Comparison of ENCODE assay signal across 9 cellular contexts in genomic region chr13:42038661-42039456, GRCh38. TPM values are rescaled to one million over a fixed set of nuclear protein-coding genes. Genes with fewer than 3 reads are reported as not detected.
A peak's percentile ranks its signal among the peaks of the same experiment; 100 is the strongest.
DNase-seq lines count a peak whose midpoint lies in the region; ATAC-seq and TF ChIP-seq lines count a peak whose summit lies in the region.
"Had no signal": no experiment of that assay in that cellular context is flagged by ENCODE, and none has a peak within 500 bp of the region (broad histone marks: within the 10 kb centered on the region; RNA-seq: fewer than 3 reads in every experiment).

No MANE protein-coding gene starts in this region.

- H3K4me3 ChIP-seq in stomach = peak overlapping the region; percentile 83 to 87 (median 86)

- peaks cover 5% of the 10 kb centered on the region for H3K27me3 Mint-ChIP-seq in activated CD4-positive, alpha-beta T cell treated with anti-CD3 and anti-CD28 coated beads for 36 hours
- peaks cover 10% of the 10 kb centered on the region for H3K27me3 Mint-ChIP-seq in activated B cell treated with CpG ODN at 0.5 μM for 24 hours
- peaks cover 24% of the 10 kb centered on the region for H3K27me3 Mint-ChIP-seq in glutamatergic neuron (ENCODE audit: unreplicated experiment)

- H3K4me1 Mint-ChIP-seq in activated CD4-positive, alpha-beta T cell treated with anti-CD3 and anti-CD28 coated beads for 36 hours = peaks cover 23% of the 10 kb centered on the region
- peaks cover 16% of the 10 kb centered on the region for H3K4me1 Mint-ChIP-seq in activated B cell treated with CpG ODN at 0.5 μM for 24 hours
- H3K4me1 Mint-ChIP-seq in glutamatergic neuron (ENCODE audit: low read depth, unreplicated experiment) = peaks cover 7% of the 10 kb centered on the region

- no peak for DNase-seq in activated CD4-positive, alpha-beta T cell treated with anti-CD3 and anti-CD28 coated beads for 36 hours
- no peak for DNase-seq in activated CD4-positive, alpha-beta T cell treated with anti-CD3 and anti-CD28 coated beads for 1 hour
- DNase-seq in activated B cell treated with CpG ODN at 0.5 μM for 24 hours = no peak
- DNase-seq in glutamatergic neuron = no peak
- no peak for DNase-seq in stomach
- DNase-seq in NCI-H82 (lab: John Stamatoyannopoulos, UW) = no peak
- no peak for DNase-seq in NCI-H345 (lab: John Stamatoyannopoulos, UW)
- DNase-seq: stimulated activated CD4-positive, alpha-beta T cell treated with anti-CD3 and anti-CD28 coated beads, Interleukin-4, amount 100 ng/mL, for 1 hour had no signal

- H3K27me3 ChIP-seq in stomach = peaks cover 0 to 3% (median 0%) of the 10 kb centered on the region in 3 donors

- TF ChIP-seq POLR2A in stomach (IDR thresholded peaks at IDR 0.05) = no peak

- peaks cover 0 to 3% (median 0%) of the 10 kb centered on the region in 4 donors for H3K9me3 ChIP-seq in stomach

- TF ChIP-seq CTCF in activated B cell treated with CpG ODN at 0.5 μM for 24 hours (IDR thresholded peaks at IDR 0.05) = no peak
- no peak for TF ChIP-seq CTCF in glutamatergic neuron (IDR thresholded peaks at IDR 0.05; ENCODE audit: partially characterized antibody, unreplicated experiment)
- no peak for TF ChIP-seq CTCF in stomach (IDR thresholded peaks at IDR 0.05)

- ATAC-seq in activated CD4-positive, alpha-beta T cell treated with anti-CD3 and anti-CD28 coated beads for 36 hours = no peak
- ATAC-seq in activated B cell treated with CpG ODN at 0.5 μM for 24 hours (ENCODE audit: low read depth) (no peak), HG03108 (IDR thresholded peaks at IDR 0.05; ENCODE audit: unreplicated experiment) (no peak)

- H3K27ac Mint-ChIP-seq in activated CD4-positive, alpha-beta T cell treated with anti-CD3 and anti-CD28 coated beads for 36 hours = no peak overlapping the region
- peak overlapping the region; percentile 84 for H3K27ac Mint-ChIP-seq in activated B cell treated with CpG ODN at 0.5 μM for 24 hours
- H3K27ac Mint-ChIP-seq in glutamatergic neuron (ENCODE audit: unreplicated experiment) = no peak overlapping the region

- no peak for TF ChIP-seq EP300 in stomach (IDR thresholded peaks at IDR 0.05)

- intact Hi-C loops in activated CD4-positive, alpha-beta T cell treated with anti-CD3 and anti-CD28 coated beads for 36 hours (cut with DNase I, micrococcal nuclease) = no loop called here
- intact Hi-C loops in activated B cell treated with CpG ODN at 0.5 μM for 24 hours (cut with micrococcal nuclease) = loop anchor here (1.0 kb wide), 2 partner anchors 9 to 78 kb away; partner anchors contain the start of genes DGKH and VWA8
- intact Hi-C loops in stomach (cut with DNase I; ENCODE audit: low total_unique reads) = no loop called here

- H3K4me3 Mint-ChIP-seq in activated CD4-positive, alpha-beta T cell treated with anti-CD3 and anti-CD28 coated beads for 36 hours = peak overlapping the region; percentile 74
- H3K4me3 Mint-ChIP-seq in activated B cell treated with CpG ODN at 0.5 μM for 24 hours (peak overlapping the region; percentile 90), glutamatergic neuron (ENCODE audit: unreplicated experiment) (peak overlapping the region; percentile 85)

- CTCF ChIA-PET in activated CD4-positive, alpha-beta T cell treated with anti-CD3 and anti-CD28 coated beads for 36 hours (lab: Charles Lee) = interaction anchor here (0.6 to 0.7 kb wide), 2 partner anchors 135 to 170 kb away, joined by 3 to 4 read pairs; no protein-coding TSS in a partner anchor
- CTCF ChIA-PET in activated B cell treated with CpG ODN at 0.5 μM for 24 hours (lab: Charles Lee) = interaction anchor here (0.6 kb wide), 1 partner anchor 67 kb away, joined by 3 read pairs; no protein-coding TSS in a partner anchor

- H3K36me3 Mint-ChIP-seq in activated CD4-positive, alpha-beta T cell treated with anti-CD3 and anti-CD28 coated beads for 36 hours (ENCODE audit: low read depth) = peaks cover 16% of the 10 kb centered on the region
- peaks cover 3% of the 10 kb centered on the region for H3K36me3 Mint-ChIP-seq in activated B cell treated with CpG ODN at 0.5 μM for 24 hours (ENCODE audit: low read depth)
- no peaks in the 10 kb centered on the region for H3K36me3 Mint-ChIP-seq in glutamatergic neuron (ENCODE audit: unreplicated experiment)

- POLR2A ChIA-PET in activated CD4-positive, alpha-beta T cell treated with anti-CD3 and anti-CD28 coated beads for 36 hours (lab: Charles Lee) = no interaction called here
- POLR2A ChIA-PET in activated B cell treated with CpG ODN at 0.5 μM for 24 hours (lab: Charles Lee) = no interaction called here

- H3K4me1 ChIP-seq in stomach = peaks cover 16 to 24% (median 21%) of the 10 kb centered on the region in 4 donors

- no peaks in the 10 kb centered on the region for H3K36me3 ChIP-seq in stomach

- peak overlapping the region in 3 of 5 donors; percentile 95 to 97 (median 96) for H3K27ac ChIP-seq in stomach

- peaks cover 4% of the 10 kb centered on the region for H3K9me3 Mint-ChIP-seq in activated CD4-positive, alpha-beta T cell treated with anti-CD3 and anti-CD28 coated beads for 36 hours (ENCODE audit: low read depth)
- H3K9me3 Mint-ChIP-seq in activated B cell treated with CpG ODN at 0.5 μM for 24 hours (peaks cover 9% of the 10 kb centered on the region), glutamatergic neuron (ENCODE audit: unreplicated experiment) (peaks cover 22% of the 10 kb centered on the region)

- 87 to 91% (median 90%) methylated on average over 19 of the region's 19 CpGs for WGBS in stomach, 5 donors

RNA-seq across cellular contexts. Expression of gene DGKH, which starts 9.6 kb away (rescaled TPM):
- 10 to 100 TPM; 15.2 to 16.2 TPM for total RNA-seq in activated CD4-positive, alpha-beta T cell treated with anti-CD3 and anti-CD28 coated beads for 36 hours
- total RNA-seq in activated B cell treated with CpG ODN at 0.5 μM for 24 hours (1.6 and 2.2 TPM in 2 replicates), glutamatergic neuron (ENCODE audit: unreplicated experiment) (13.4 TPM), stomach (10 to 100 TPM in 4 of 5 donors, 1 to 10 TPM in 1; 8.1 to 41.5 (median 21.6) TPM)
- polyA plus RNA-seq in stomach = 1 to 10 TPM in 1 of 3 donors, under 1 TPM in 2; 0.61 to 2.0 (median 0.62) TPM
